Comparison of ENCODE assay signal across 3 cellular contexts in the genomic region with DNA sequence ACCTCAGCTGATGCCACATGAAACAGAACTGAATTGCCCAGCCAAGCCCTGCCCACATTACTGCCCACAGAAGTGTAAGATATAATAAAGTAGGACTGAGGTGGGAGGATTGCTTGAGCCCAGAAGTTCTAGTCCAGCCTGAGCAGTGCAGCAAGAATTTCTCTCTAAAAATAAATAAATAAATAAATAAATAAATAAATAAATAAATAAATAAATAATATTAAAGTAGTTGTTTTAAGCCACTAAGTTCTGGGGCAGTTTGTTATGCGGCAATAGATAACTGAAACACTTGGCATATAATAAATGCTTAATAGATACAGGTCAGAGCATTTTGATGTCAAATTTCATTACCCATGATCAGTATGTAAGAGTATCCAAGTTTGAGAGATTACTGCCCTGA.
A peak's percentile ranks its signal among the peaks of the same experiment; 100 is the strongest.
TF ChIP-seq lines count a peak whose summit lies in the region.

No MANE protein-coding gene starts in this region.

TF ChIP-seq in A549, 52 proteins besides CTCF, POLR2A, EP300 and RAD21:
- TF ChIP-seq HEYL (CRISPR knock-in tag; IDR thresholded peaks at IDR 0.05): no peak
- no peak for TF ChIP-seq PHF8 (IDR thresholded peaks at IDR 0.05; ENCODE audit: borderline replicate concordance, low read depth)
- peak; percentile 75 for TF ChIP-seq ZC3H11A (IDR thresholded peaks at IDR 0.05)
- TF ChIP-seq FOXS1 (CRISPR knock-in tag; IDR thresholded peaks at IDR 0.05): no peak

TF ChIP-seq in HEK293, 187 proteins besides CTCF, POLR2A, EP300 and RAD21:
- TF ChIP-seq ZNF560 (tag by site-specific recombination; IDR thresholded peaks at IDR 0.05; ENCODE audit: borderline replicate concordance) (no peak), ZNF426 (tag by site-specific recombination; IDR thresholded peaks at IDR 0.05) (peak; percentile 71), ZXDB (tag by site-specific recombination; IDR thresholded peaks at IDR 0.05) (0 out of 2 replicates have a peak, but pooled peaks have one; percentile 21), ZBTB8A (tag by site-specific recombination; IDR thresholded peaks at IDR 0.05) (peak; percentile 30; the same call in 1 of the 2 replicates), ZNF555 (tag by site-specific recombination; conservative IDR thresholded peaks at IDR 0.05) (peak; percentile 57), ZNF140 (tag by site-specific recombination; IDR thresholded peaks at IDR 0.05) (peak; percentile 13; the same call in 1 of the 2 replicates), ZNF394 (tag by site-specific recombination; IDR thresholded peaks at IDR 0.05; ENCODE audit: borderline replicate concordance) (peak; percentile 85; the same call in 1 of the 2 replicates), ZNF600 (tag by site-specific recombination; IDR thresholded peaks at IDR 0.05) (no peak), ZNF623 (tag by site-specific recombination; IDR thresholded peaks at IDR 0.05) (peak; percentile 43; the same call in 1 of the 2 replicates), ZNF501 (tag by site-specific recombination; IDR thresholded peaks at IDR 0.05) (peak; percentile 33; the same call in 1 of the 2 replicates), ZNF138 (tag by site-specific recombination; IDR thresholded peaks at IDR 0.05; ENCODE audit: borderline replicate concordance) (no peak)
- TF ChIP-seq, protein P1, sequence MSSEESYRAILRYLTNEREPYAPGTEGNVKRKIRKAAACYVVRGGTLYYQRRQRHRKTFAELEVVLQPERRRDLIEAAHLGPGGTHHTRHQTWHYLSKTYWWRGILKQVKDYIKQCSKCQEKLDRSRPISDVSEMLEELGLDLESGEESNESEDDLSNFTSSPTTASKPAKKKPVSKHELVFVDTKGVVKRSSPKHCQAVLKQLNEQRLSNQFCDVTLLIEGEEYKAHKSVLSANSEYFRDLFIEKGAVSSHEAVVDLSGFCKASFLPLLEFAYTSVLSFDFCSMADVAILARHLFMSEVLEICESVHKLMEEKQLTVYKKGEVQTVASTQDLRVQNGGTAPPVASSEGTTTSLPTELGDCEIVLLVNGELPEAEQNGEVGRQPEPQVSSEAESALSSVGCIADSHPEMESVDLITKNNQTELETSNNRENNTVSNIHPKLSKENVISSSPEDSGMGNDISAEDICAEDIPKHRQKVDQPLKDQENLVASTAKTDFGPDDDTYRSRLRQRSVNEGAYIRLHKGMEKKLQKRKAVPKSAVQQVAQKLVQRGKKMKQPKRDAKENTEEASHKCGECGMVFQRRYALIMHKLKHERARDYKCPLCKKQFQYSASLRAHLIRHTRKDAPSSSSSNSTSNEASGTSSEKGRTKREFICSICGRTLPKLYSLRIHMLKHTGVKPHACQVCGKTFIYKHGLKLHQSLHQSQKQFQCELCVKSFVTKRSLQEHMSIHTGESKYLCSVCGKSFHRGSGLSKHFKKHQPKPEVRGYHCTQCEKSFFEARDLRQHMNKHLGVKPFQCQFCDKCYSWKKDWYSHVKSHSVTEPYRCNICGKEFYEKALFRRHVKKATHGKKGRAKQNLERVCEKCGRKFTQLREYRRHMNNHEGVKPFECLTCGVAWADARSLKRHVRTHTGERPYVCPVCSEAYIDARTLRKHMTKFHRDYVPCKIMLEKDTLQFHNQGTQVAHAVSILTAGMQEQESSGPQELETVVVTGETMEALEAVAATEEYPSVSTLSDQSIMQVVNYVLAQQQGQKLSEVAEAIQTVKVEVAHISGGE (tag by site-specific recombination; conservative IDR thresholded peaks at IDR 0.05; ENCODE audit: low read depth): peak; percentile 64
- TF ChIP-seq, protein P2, sequence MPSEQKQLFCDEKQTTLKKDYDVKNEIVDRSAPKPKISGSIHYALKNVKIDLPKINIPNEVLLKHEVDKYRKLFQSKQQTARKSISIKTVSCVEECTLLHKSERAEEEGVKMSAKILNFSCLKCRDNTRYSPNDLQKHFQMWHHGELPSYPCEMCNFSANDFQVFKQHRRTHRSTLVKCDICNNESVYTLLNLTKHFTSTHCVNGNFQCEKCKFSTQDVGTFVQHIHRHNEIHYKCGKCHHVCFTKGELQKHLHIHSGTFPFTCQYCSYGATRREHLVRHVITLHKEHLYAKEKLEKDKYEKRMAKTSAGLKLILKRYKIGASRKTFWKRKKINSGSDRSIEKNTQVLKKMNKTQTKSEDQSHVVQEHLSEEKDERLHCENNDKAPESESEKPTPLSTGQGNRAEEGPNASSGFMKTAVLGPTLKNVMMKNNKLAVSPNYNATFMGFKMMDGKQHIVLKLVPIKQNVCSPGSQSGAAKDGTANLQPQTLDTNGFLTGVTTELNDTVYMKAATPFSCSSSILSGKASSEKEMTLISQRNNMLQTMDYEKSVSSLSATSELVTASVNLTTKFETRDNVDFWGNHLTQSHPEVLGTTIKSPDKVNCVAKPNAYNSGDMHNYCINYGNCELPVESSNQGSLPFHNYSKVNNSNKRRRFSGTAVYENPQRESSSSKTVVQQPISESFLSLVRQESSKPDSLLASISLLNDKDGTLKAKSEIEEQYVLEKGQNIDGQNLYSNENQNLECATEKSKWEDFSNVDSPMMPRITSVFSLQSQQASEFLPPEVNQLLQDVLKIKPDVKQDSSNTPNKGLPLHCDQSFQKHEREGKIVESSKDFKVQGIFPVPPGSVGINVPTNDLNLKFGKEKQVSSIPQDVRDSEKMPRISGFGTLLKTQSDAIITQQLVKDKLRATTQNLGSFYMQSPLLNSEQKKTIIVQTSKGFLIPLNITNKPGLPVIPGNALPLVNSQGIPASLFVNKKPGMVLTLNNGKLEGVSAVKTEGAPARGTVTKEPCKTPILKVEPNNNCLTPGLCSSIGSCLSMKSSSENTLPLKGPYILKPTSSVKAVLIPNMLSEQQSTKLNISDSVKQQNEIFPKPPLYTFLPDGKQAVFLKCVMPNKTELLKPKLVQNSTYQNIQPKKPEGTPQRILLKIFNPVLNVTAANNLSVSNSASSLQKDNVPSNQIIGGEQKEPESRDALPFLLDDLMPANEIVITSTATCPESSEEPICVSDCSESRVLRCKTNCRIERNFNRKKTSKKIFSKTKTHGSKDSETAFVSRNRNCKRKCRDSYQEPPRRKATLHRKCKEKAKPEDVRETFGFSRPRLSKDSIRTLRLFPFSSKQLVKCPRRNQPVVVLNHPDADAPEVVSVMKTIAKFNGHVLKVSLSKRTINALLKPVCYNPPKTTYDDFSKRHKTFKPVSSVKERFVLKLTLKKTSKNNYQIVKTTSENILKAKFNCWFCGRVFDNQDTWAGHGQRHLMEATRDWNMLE (tag by site-specific recombination; conservative IDR thresholded peaks at IDR 0.05; ENCODE audit: low read depth): peak; percentile 81
- TF ChIP-seq, protein P3, sequence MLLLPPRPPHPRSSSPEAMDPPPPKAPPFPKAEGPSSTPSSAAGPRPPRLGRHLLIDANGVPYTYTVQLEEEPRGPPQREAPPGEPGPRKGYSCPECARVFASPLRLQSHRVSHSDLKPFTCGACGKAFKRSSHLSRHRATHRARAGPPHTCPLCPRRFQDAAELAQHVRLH (tag by site-specific recombination; IDR thresholded peaks at IDR 0.05): no peak
TF ChIP-seq in HEK293: peak in this region for 10.

TF ChIP-seq in K562, 482 proteins besides CTCF, POLR2A, EP300 and RAD21:
- TF ChIP-seq NR2F6 (CRISPR knock-in tag; IDR thresholded peaks at IDR 0.05) (no peak), ZC3H11A (IDR thresholded peaks at IDR 0.05; ENCODE audit: low read depth, low read length) (peak; percentile 34; the same call in 1 of the 2 replicates)
